Comparison of ENCODE assay signal across 29 cellular contexts in genomic region chr14:100494645-100495044, GRCh38.
DNase-seq lines count a peak whose midpoint lies in the region; ATAC-seq, FAIRE-seq and TF ChIP-seq lines count a peak whose summit lies in the region.
"Had no signal": no experiment of that assay in that cellular context is flagged by ENCODE, and none has a peak within 500 bp of the region (broad histone marks: within the 10 kb centered on the region; RNA-seq: fewer than 3 reads in every experiment).

No MANE protein-coding gene starts in this region.

- H3K27ac Mint-ChIP-seq in type B pancreatic cell: no peak overlapping the region
- no peak overlapping the region for H3K27ac Mint-ChIP-seq in activated CD4-positive, alpha-beta T cell treated with anti-CD3 and anti-CD28 coated beads, Interleukin-2, amount 10 ng/mL, durations not matched to agents 7 days and 5 days
- H3K27ac Mint-ChIP-seq: CD14-positive monocyte; CD4-positive, alpha-beta memory T cell; CD4-positive, CD25-positive, alpha-beta regulatory T cell; CD8-positive, alpha-beta memory T cell had no signal

- no peak overlapping the region for H2AFZ ChIP-seq in trophoblast cell (ENCODE audit: insufficient read depth, low read length, poor library complexity)

- no peak for DNase-seq in Panc1 (ENCODE audit: low read depth, low spot score)
- DNase-seq in kidney: peak; percentile 18
- DNase-seq in mucosa of descending colon: no peak
- peak; percentile 49 to 75 for DNase-seq in trophoblast cell
- no peak for DNase-seq in putamen (ENCODE audit: low spot score)
- DNase-seq in type B pancreatic cell (ENCODE audit: extremely low spot score, unreplicated experiment): no peak
- DNase-seq in globus pallidus (ENCODE audit: low spot score): no peak
- no peak for DNase-seq in activated CD4-positive, alpha-beta T cell treated with anti-CD3 and anti-CD28 coated beads, Interleukin-2, amount 10 ng/mL, durations not matched to agents 7 days and 5 days
- DNase-seq: 8988T; ACHN; BE2C; C1 segment of cervical spinal cord; CD4-positive, alpha-beta memory T cell; CD4-positive, CD25-positive, alpha-beta regulatory T cell; CD8-positive, alpha-beta memory T cell; COR-L47; DMS 273 treated with DMSO at 0.1 percent for 48 hours; DMS153; DMS53; DMS79; DND-41; EL; GDM1 had no signal

- H3K79me1 ChIP-seq in trophoblast cell (ENCODE audit: low read length): no peaks in the 10 kb centered on the region

- peak overlapping the region; percentile 75 for H3K27ac ChIP-seq in Panc1 (ENCODE audit: low read length)
- H3K27ac ChIP-seq in kidney (ENCODE audit: low read depth in 2 of 2, low read length in 2 of 2): no peak overlapping the region
- no peak overlapping the region for H3K27ac ChIP-seq in trophoblast cell (ENCODE audit: low read depth, low read length)
- H3K27ac ChIP-seq: BLaER1 had no signal

- no peak overlapping the region for H3K4me2 ChIP-seq in trophoblast cell (ENCODE audit: low read length)
- H3K4me2 ChIP-seq: BLaER1 had no signal

- CTCF ChIA-PET in Panc1 (lab: Charles Lee): no interaction called here
- CTCF ChIA-PET in activated CD4-positive, alpha-beta T cell treated with anti-CD3 and anti-CD28 coated beads, Interleukin-2, amount 10 ng/mL, durations not matched to agents 7 days and 5 days (lab: Charles Lee): interaction anchor here (1.5 kb wide), 1 partner anchor 70 kb away, joined by 4 read pairs; no protein-coding TSS in a partner anchor

- H3K36me3 ChIP-seq in Panc1 (ENCODE audit: control insufficient read depth, insufficient read depth, low read length) (no peaks in the 10 kb centered on the region), kidney (ENCODE audit: control insufficient read depth in 1 of 2, insufficient read depth in 2 of 2, low read length in 2 of 2) (no peaks in the 10 kb centered on the region), mucosa of descending colon (ENCODE audit: low read depth) (no peaks in the 10 kb centered on the region), trophoblast cell (ENCODE audit: control insufficient read depth in 1 of 2, insufficient read depth in 2 of 2, low read length in 2 of 2) (no peaks in the 10 kb centered on the region)
- H3K36me3 ChIP-seq: BE2C, BLaER1 had no signal

- H3K9me3 Mint-ChIP-seq in type B pancreatic cell: no peaks in the 10 kb centered on the region
- no peaks in the 10 kb centered on the region for H3K9me3 Mint-ChIP-seq in activated CD4-positive, alpha-beta T cell treated with anti-CD3 and anti-CD28 coated beads, Interleukin-2, amount 10 ng/mL, durations not matched to agents 7 days and 5 days
- H3K9me3 Mint-ChIP-seq: CD8-positive, alpha-beta memory T cell had no signal

- no peak overlapping the region for H4K12ac ChIP-seq in trophoblast cell (ENCODE audit: low read depth, low read length)

- H3K9ac ChIP-seq in kidney (ENCODE audit: low read length in 2 of 2) (no peak overlapping the region), trophoblast cell (ENCODE audit: low read length) (no peak overlapping the region)
- H3K9ac ChIP-seq: BLaER1 had no signal

- no peak overlapping the region for H2BK12ac ChIP-seq in trophoblast cell (ENCODE audit: low read length)

- in situ Hi-C loops in Panc1 (cut with HindIII; ENCODE audit: low pct_unique_long_range_greater_than_20kb, low sequenced_read_pairs): no loop called here

- TF ChIP-seq CTCF in Panc1 (IDR thresholded peaks at IDR 0.05) (no peak), kidney (IDR thresholded peaks at IDR 0.05; ENCODE audit: borderline replicate concordance, extremely low read depth, insufficient read depth) (no peak), mucosa of descending colon (IDR thresholded peaks at IDR 0.05) (no peak), type B pancreatic cell (conservative IDR thresholded peaks at IDR 0.05) (no peak)

- no peak overlapping the region for H4K8ac ChIP-seq in trophoblast cell (ENCODE audit: low read depth, low read length)

- H3K36me3 Mint-ChIP-seq in type B pancreatic cell: no peaks in the 10 kb centered on the region
- H3K36me3 Mint-ChIP-seq in activated CD4-positive, alpha-beta T cell treated with anti-CD3 and anti-CD28 coated beads, Interleukin-2, amount 10 ng/mL, durations not matched to agents 7 days and 5 days (ENCODE audit: low read depth): no peaks in the 10 kb centered on the region
- H3K36me3 Mint-ChIP-seq: CD14-positive monocyte had no signal

- H3K79me2 ChIP-seq in trophoblast cell (ENCODE audit: control insufficient read depth, insufficient read depth, low read length, poor library complexity): no peaks in the 10 kb centered on the region

- H3K27me3 ChIP-seq in Panc1 (ENCODE audit: control insufficient read depth, insufficient read depth, low read length) (no peaks in the 10 kb centered on the region), trophoblast cell (ENCODE audit: insufficient read depth, low read length) (no peaks in the 10 kb centered on the region)
- H3K27me3 ChIP-seq: BE2C, BLaER1 had no signal

- no peak overlapping the region for H2BK120ac ChIP-seq in trophoblast cell (ENCODE audit: insufficient read depth, low read length, poor library complexity)

- H3K4me1 ChIP-seq in Panc1 (ENCODE audit: control insufficient read depth, insufficient read depth, low read length) (peaks cover 4% of the 10 kb centered on the region; the same call in 1 of the 2 replicates), kidney (ENCODE audit: control insufficient read depth in 1 of 2, insufficient read depth in 1 of 2, low read depth in 1 of 2, low read length in 2 of 2) (no peaks in the 10 kb centered on the region), mucosa of descending colon (ENCODE audit: low read depth) (no peaks in the 10 kb centered on the region), trophoblast cell (ENCODE audit: control insufficient read depth in 1 of 2, insufficient read depth in 2 of 2, low read length in 2 of 2) (no peaks in the 10 kb centered on the region)

- H3K18ac ChIP-seq in trophoblast cell (ENCODE audit: low read length): no peak overlapping the region

- intact Hi-C loops in Panc1 (cut with micrococcal nuclease; ENCODE audit: unreplicated experiment) (no loop called here), kidney (cut with DNase I) (no loop called here), mucosa of descending colon (cut with DNase I, micrococcal nuclease) (no loop called here)

- H3K4ac ChIP-seq in trophoblast cell (ENCODE audit: low read depth, low read length): no peak overlapping the region

- no peak overlapping the region for H2BK5ac ChIP-seq in trophoblast cell (ENCODE audit: low read depth, low read length, poor library complexity)

- H3K9me3 ChIP-seq in Panc1 (ENCODE audit: control insufficient read depth, insufficient read depth, low read depth, low read length) (peaks cover 6% of the 10 kb centered on the region; the same call in 1 of the 2 replicates), kidney (ENCODE audit: control insufficient read depth in 1 of 2, low read length in 2 of 2) (no peaks in the 10 kb centered on the region), mucosa of descending colon (no peaks in the 10 kb centered on the region), trophoblast cell (ENCODE audit: insufficient read depth, low read depth, low read length) (peaks cover 2% of the 10 kb centered on the region)
- H3K9me3 ChIP-seq: BE2C, BLaER1 had no signal

- POLR2A ChIA-PET in Panc1 (lab: Charles Lee): interaction anchor here (1.3 kb wide), 1 partner anchor 17 kb away, joined by 4 read pairs; no protein-coding TSS in a partner anchor
- POLR2A ChIA-PET in activated CD4-positive, alpha-beta T cell treated with anti-CD3 and anti-CD28 coated beads, Interleukin-2, amount 10 ng/mL, durations not matched to agents 7 days and 5 days (lab: Charles Lee): no interaction called here

- WGBS in trophoblast cell (ENCODE audit: extremely low coverage, insufficient coverage, insufficient read length): no CpG with 5 or more reads among the region's 4 CpGs

- H3K4me1 Mint-ChIP-seq in type B pancreatic cell (ENCODE audit: unreplicated experiment): no peaks in the 10 kb centered on the region
- H3K4me1 Mint-ChIP-seq in activated CD4-positive, alpha-beta T cell treated with anti-CD3 and anti-CD28 coated beads, Interleukin-2, amount 10 ng/mL, durations not matched to agents 7 days and 5 days: peaks cover 5% of the 10 kb centered on the region
- H3K4me1 Mint-ChIP-seq: CD8-positive, alpha-beta memory T cell had no signal

- H3K4me3 ChIP-seq in Panc1 (ENCODE audit: low read depth in 2 of 2, low read length in 2 of 2): no peak overlapping the region
- H3K4me3 ChIP-seq in kidney (ENCODE audit: low read length in 2 of 2): no peak overlapping the region
- no peak overlapping the region for H3K4me3 ChIP-seq in mucosa of descending colon
- no peak overlapping the region for H3K4me3 ChIP-seq in trophoblast cell (ENCODE audit: low read depth, low read length)
- H3K4me3 ChIP-seq: BLaER1, GM12878 had no signal

- no peak overlapping the region for H3K4me3 Mint-ChIP-seq in type B pancreatic cell
- H3K4me3 Mint-ChIP-seq in activated CD4-positive, alpha-beta T cell treated with anti-CD3 and anti-CD28 coated beads, Interleukin-2, amount 10 ng/mL, durations not matched to agents 7 days and 5 days: no peak overlapping the region
- H3K4me3 Mint-ChIP-seq: CD14-positive monocyte; CD4-positive, alpha-beta memory T cell; CD4-positive, CD25-positive, alpha-beta regulatory T cell; CD8-positive, alpha-beta memory T cell had no signal

- H4K91ac ChIP-seq in trophoblast cell (ENCODE audit: low read depth, low read length): no peak overlapping the region

- BruUV-seq in Panc1 (replicated peaks; lab: Mats Ljungman, UMichigan): no TSS peak

- no peak for FAIRE-seq in kidney (lab: Jason Lieb, UNC)
- FAIRE-seq: A204.1, GM12878, GM12892, GM18507 had no signal

- no peak overlapping the region for H3K23ac ChIP-seq in trophoblast cell (ENCODE audit: low read length)

- no peaks in the 10 kb centered on the region for H3K27me3 Mint-ChIP-seq in type B pancreatic cell
- H3K27me3 Mint-ChIP-seq in activated CD4-positive, alpha-beta T cell treated with anti-CD3 and anti-CD28 coated beads, Interleukin-2, amount 10 ng/mL, durations not matched to agents 7 days and 5 days: peaks cover 2% of the 10 kb centered on the region
- H3K27me3 Mint-ChIP-seq: CD4-positive, alpha-beta memory T cell; CD4-positive, CD25-positive, alpha-beta regulatory T cell; CD8-positive, alpha-beta memory T cell had no signal

- no peak overlapping the region for H2AK5ac ChIP-seq in trophoblast cell (ENCODE audit: low read length)

- ATAC-seq in Panc1: peak; percentile 89
- ATAC-seq in mucosa of descending colon: peak; percentile 58
- ATAC-seq: GM12878 had no signal

- no peak overlapping the region for H3K14ac ChIP-seq in trophoblast cell (ENCODE audit: low read length)

Comparison
In these comparisons a context has a peak if more than half of its experiments do, and no peak if none do; other contexts are left out.
1. DNase-seq: peak in kidney (single experiment) and trophoblast cell (2 of 2); none in Panc1 (single experiment), mucosa of descending colon (0 of 3), putamen (single experiment), type B pancreatic cell (single experiment), globus pallidus (single experiment) and activated CD4-positive, alpha-beta T cell treated with anti-CD3 and anti-CD28 coated beads, Interleukin-2, amount 10 ng/mL, durations not matched to agents 7 days and 5 days (single experiment).